8 cellular contexts compared by ENCODE assay signal in the genomic region with DNA sequence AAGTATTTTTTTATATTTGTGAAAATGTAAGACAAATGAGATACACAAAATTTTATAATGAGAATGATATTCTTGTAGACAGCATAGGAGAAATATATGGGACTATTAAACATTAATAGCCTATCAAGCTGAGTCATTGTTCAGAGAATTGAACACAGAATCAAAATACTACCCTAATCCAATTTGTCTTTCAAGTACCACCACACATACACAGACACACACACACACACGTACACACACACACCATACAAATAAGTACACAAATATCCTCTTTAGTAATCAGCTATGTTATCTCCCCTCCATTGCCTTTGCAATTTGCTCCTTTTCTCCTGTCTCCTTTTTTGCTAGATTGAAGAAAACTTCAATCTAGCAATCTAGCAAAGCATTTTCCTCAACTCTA.
"Had no signal": no experiment of that assay in that cellular context is flagged by ENCODE, and none has a peak within 500 bp of the region (broad histone marks: within the 10 kb centered on the region; RNA-seq: fewer than 3 reads in every experiment).

No MANE protein-coding gene starts in this region.

- H3K9ac ChIP-seq: GM23248 had no signal

- H3K36me3 ChIP-seq: HAP-1 had no signal

- H3K27ac ChIP-seq: GM23248, HL-60 had no signal

- H3K9me3 ChIP-seq: HAP-1 had no signal

- DNase-seq: GM23248, GOT3, H7, HFFc6, KBM-7 had no signal

- H2AFZ ChIP-seq: GM23248 had no signal

- H3K4me1 ChIP-seq: HAP-1 had no signal

- H3K4me3 ChIP-seq: GM23248, HAP-1 had no signal

- ATAC-seq: HCT116 had no signal
